Comparison of ENCODE assay signal across 23 cellular contexts in the genomic region with DNA sequence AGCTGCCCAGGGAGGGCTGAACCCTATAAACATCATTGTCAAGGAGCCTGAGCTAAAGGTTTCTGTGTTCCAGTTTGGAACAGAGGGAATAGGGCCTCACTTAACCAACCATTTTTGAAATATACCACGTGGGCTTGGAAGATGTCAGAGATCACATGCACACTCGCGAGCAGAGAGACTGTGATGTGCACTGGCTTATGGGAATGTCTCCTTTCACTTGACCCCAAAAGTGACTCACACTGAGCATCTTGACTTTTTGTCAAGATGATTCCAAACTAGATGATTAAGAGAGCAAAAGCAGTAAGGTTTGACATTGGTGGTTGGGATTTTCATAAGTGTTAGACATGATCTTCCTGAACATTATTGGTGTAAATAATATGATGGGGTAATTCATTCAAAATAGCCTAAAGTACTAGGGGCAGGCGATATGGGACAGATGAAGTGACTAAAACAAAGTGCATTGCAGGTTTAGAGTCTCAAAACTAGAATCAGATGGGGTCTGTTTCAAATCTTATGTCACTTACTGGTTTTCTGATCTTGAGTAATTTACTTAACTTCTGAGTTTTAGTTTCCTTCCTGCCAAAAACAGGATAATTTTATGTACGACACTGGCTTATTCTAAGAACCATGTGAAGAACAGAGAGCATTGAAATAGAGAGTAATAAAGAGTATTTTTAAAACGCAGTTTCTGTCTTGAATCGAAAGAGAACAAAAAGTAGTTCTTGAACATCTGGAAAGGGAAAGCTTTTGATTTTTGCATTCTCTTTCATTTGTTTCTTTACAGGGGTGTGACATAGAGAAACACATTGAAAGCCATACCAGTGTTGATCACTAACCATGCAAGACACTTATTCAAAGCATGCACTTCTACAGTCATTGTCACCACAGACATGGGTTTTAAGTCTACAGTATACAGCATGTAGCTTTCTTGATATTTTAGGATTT.
DNase-seq lines count a peak whose midpoint lies in the region; ATAC-seq and TF ChIP-seq lines count a peak whose summit lies in the region.
"Had no signal": no experiment of that assay in that cellular context is flagged by ENCODE, and none has a peak within 500 bp of the region (broad histone marks: within the 10 kb centered on the region; RNA-seq: fewer than 3 reads in every experiment).

No MANE protein-coding gene starts in this region.

- WGBS in right lobe of liver (ENCODE audit: insufficient coverage, low coverage, low lambda C conversion rate, missing lambda C conversion rate): 65% methylated on average over 7 of the region's 7 CpGs

- no peaks in the 10 kb centered on the region for H3K4me1 ChIP-seq in left lung
- no peaks in the 10 kb centered on the region for H3K4me1 ChIP-seq in right lobe of liver
- H3K4me1 ChIP-seq: pancreas, right atrium auricular region, thyroid gland had no signal

- intact Hi-C loops in left lung (cut with DNase I): no loop called here
- intact Hi-C loops in right lobe of liver (cut with DNase I): no loop called here

- H3K27ac ChIP-seq in left lung (no peak overlapping the region), right lobe of liver (no peak overlapping the region)
- H3K27ac ChIP-seq: pancreas, right atrium auricular region, thyroid gland had no signal

- peaks cover 18 to 30% of the 10 kb centered on the region in 2 donors for H3K27me3 Mint-ChIP-seq in stimulated activated naive B cell treated with anti-CD40 and anti-IgM and Interleukin-4, amounts not matched to agents 10 μg/mL and 1 μg/mL and 100 μg/mL, for 72 hours
- H3K27me3 Mint-ChIP-seq: stimulated activated naive CD8-positive, alpha-beta T cell treated with anti-CD3 and anti-CD28 coated beads, Interleukin-15, amount 100 ng/mL, for 72 hours had no signal

- no peak overlapping the region for H3K27ac Mint-ChIP-seq in stimulated activated naive B cell treated with anti-CD40 and anti-IgM and Interleukin-4, amounts not matched to agents 10 μg/mL and 1 μg/mL and 100 μg/mL, for 72 hours
- H3K27ac Mint-ChIP-seq: activated naive CD8-positive, alpha-beta T cell treated with anti-CD3 and anti-CD28 coated beads, Interleukin-2, amount 50 U/mL, for 24 hours; CD14-positive monocyte; stimulated activated naive CD8-positive, alpha-beta T cell treated with anti-CD3 and anti-CD28 coated beads, Interleukin-15, amount 100 ng/mL, for 72 hours; WTC11 had no signal

- H3K36me3 Mint-ChIP-seq in stimulated activated naive B cell treated with anti-CD40 and anti-IgM and Interleukin-4, amounts not matched to agents 10 μg/mL and 1 μg/mL and 100 μg/mL, for 72 hours: no peaks in the 10 kb centered on the region
- H3K36me3 Mint-ChIP-seq: CD14-positive monocyte had no signal

- H3K36me3 ChIP-seq in left lung (no peaks in the 10 kb centered on the region), right lobe of liver (no peaks in the 10 kb centered on the region)
- H3K36me3 ChIP-seq: pancreas, right atrium auricular region, thyroid gland had no signal

- no peaks in the 10 kb centered on the region for H3K4me1 Mint-ChIP-seq in stimulated activated naive B cell treated with anti-CD40 and anti-IgM and Interleukin-4, amounts not matched to agents 10 μg/mL and 1 μg/mL and 100 μg/mL, for 72 hours
- H3K4me1 Mint-ChIP-seq: activated naive CD8-positive, alpha-beta T cell treated with anti-CD3 and anti-CD28 coated beads, Interleukin-2, amount 50 U/mL, for 24 hours; CD14-positive monocyte; stimulated activated naive CD8-positive, alpha-beta T cell treated with anti-CD3 and anti-CD28 coated beads, Interleukin-15, amount 100 ng/mL, for 72 hours had no signal

- H3K4me3 ChIP-seq in left lung (no peak overlapping the region), right lobe of liver (no peak overlapping the region)
- H3K4me3 ChIP-seq: dorsolateral prefrontal cortex, pancreas, right atrium auricular region, thyroid gland had no signal

- ATAC-seq in GM19395 (IDR thresholded peaks at IDR 0.05; ENCODE audit: unreplicated experiment) (peak; percentile 54), GM21717 (IDR thresholded peaks at IDR 0.05; ENCODE audit: unreplicated experiment) (peak; percentile 88), HG02973 (IDR thresholded peaks at IDR 0.05; ENCODE audit: unreplicated experiment) (peak; percentile 77), left lung (no peak), right lobe of liver (no peak)
- no peak for ATAC-seq in stimulated activated naive B cell treated with anti-CD40 and anti-IgM and Interleukin-4, amounts not matched to agents 10 μg/mL and 1 μg/mL and 100 μg/mL, for 72 hours (replicated peaks)
- ATAC-seq: activated naive CD8-positive, alpha-beta T cell treated with anti-CD3 and anti-CD28 coated beads, Interleukin-2, amount 50 U/mL, for 24 hours; pancreas; Right ventricle myocardium inferior; stimulated activated naive CD8-positive, alpha-beta T cell treated with anti-CD3 and anti-CD28 coated beads, Interleukin-15, amount 100 ng/mL, for 72 hours; WTC11 had no signal

- H3K9me3 ChIP-seq in left lung (peaks cover 0 to 22% of the 10 kb centered on the region in 2 donors), right lobe of liver (no peaks in the 10 kb centered on the region)
- H3K9me3 ChIP-seq: pancreas, thyroid gland had no signal

- TF ChIP-seq CTCF in left lung (IDR thresholded peaks at IDR 0.05): no peak
- no peak for TF ChIP-seq CTCF in right lobe of liver (IDR thresholded peaks at IDR 0.05)

- no peak for TF ChIP-seq POLR2A in right lobe of liver (IDR thresholded peaks at IDR 0.05)

- H3K27me3 ChIP-seq in left lung (no peaks in the 10 kb centered on the region), right lobe of liver (no peaks in the 10 kb centered on the region)
- H3K27me3 ChIP-seq: dorsolateral prefrontal cortex, pancreas, right atrium auricular region, thyroid gland had no signal

- no peak overlapping the region for H3K4me3 Mint-ChIP-seq in stimulated activated naive B cell treated with anti-CD40 and anti-IgM and Interleukin-4, amounts not matched to agents 10 μg/mL and 1 μg/mL and 100 μg/mL, for 72 hours
- H3K4me3 Mint-ChIP-seq: activated naive CD8-positive, alpha-beta T cell treated with anti-CD3 and anti-CD28 coated beads, Interleukin-2, amount 50 U/mL, for 24 hours; stimulated activated naive CD8-positive, alpha-beta T cell treated with anti-CD3 and anti-CD28 coated beads, Interleukin-15, amount 100 ng/mL, for 72 hours; WTC11 had no signal

- H3K9me3 Mint-ChIP-seq in stimulated activated naive B cell treated with anti-CD40 and anti-IgM and Interleukin-4, amounts not matched to agents 10 μg/mL and 1 μg/mL and 100 μg/mL, for 72 hours: peaks cover 0 to 3% of the 10 kb centered on the region in 2 donors

- DNase-seq in NCI-H1048 (lab: John Stamatoyannopoulos, UW): no peak
- DNase-seq in left lung: no peak
- no peak for DNase-seq in stimulated activated naive B cell treated with anti-CD40 and anti-IgM and Interleukin-4, amounts not matched to agents 10 μg/mL and 1 μg/mL and 100 μg/mL, for 72 hours
- DNase-seq in right lobe of liver: no peak
- DNase-seq: activated CD4-positive, alpha-beta T cell treated with anti-CD3 and anti-CD28 coated beads, Interleukin-2, amount 50 U/mL, for 4 hours; activated CD8-positive, alpha-beta memory T cell treated with anti-CD3 and anti-CD28 coated beads, Interleukin-2, amount 50 U/mL, for 4 hours; activated effector memory CD4-positive, alpha-beta T cell treated with anti-CD3 and anti-CD28 coated beads, Interleukin-2, amount 50 U/mL, for 16 hours; activated naive CD8-positive, alpha-beta T cell treated with anti-CD3 and anti-CD28 coated beads, Interleukin-2, amount 50 U/mL, for 24 hours; Calu3; DND-41; dorsolateral prefrontal cortex; glutamatergic neuron; NCI-H2081; pancreas; stimulated activated naive CD8-positive, alpha-beta T cell treated with anti-CD3 and anti-CD28 coated beads, Interleukin-15, amount 100 ng/mL, for 72 hours; thyroid gland had no signal

Comparison
In these comparisons a context has a peak if more than half of its experiments do, and no peak if none do; other contexts are left out.
1. ATAC-seq: peak in GM19395 (single experiment), GM21717 (single experiment) and HG02973 (single experiment); none in left lung (single experiment), stimulated activated naive B cell treated with anti-CD40 and anti-IgM and Interleukin-4, amounts not matched to agents 10 μg/mL and 1 μg/mL and 100 μg/mL, for 72 hours (0 of 2) and right lobe of liver (0 of 4).